In the genomic region with DNA sequence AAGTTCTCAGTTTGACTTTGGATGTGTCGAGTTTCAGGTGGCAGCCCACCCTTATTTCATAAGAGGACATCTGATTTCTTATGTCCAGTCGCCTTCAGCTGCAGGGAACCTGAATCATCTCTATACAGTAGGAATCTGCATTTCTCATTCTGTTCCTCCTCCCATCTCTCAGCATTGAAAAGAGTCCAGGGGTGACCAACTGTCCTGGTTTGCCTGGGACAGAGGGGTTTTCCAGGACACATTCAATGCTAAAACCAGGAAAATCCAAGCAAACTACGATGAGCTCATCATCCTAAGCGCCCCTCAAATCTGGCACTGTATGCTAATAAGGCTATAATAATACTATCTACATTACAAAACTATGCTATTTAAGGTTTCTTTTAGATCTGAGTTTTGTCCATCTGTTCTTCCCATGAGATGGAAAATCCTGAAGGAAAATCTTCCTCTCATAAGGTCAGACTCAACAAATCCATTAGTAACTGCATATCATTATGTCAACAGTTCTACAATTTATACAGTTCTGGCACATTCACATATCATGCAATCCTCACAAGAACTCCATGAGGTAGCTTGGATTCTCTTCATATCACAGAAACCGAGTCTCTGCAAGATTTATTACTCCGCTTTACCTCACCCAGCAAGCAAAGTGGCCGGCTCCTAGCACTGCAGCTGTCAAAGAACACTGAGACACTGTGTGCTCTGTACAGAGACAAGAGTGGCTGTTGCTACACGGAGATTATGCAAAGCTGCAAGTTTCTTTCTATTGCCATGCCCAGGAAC, we compare ENCODE assay signal across 8 cellular contexts. TPM values are rescaled to one million over a fixed set of nuclear protein-coding genes. Genes with fewer than 3 reads are reported as not detected.
DNase-seq lines count a peak whose midpoint lies in the region; ATAC-seq and TF ChIP-seq lines count a peak whose summit lies in the region.

No MANE protein-coding gene starts in this region.

- H2AK5ac ChIP-seq in IMR-90 (ENCODE audit: low read depth, low read length) (no peak overlapping the region; the same call in 1 of the 2 replicates), trophoblast cell (ENCODE audit: low read length) (no peak overlapping the region)

- dilution Hi-C loops in IMR-90 (cut with HindIII; ENCODE audit: low sequenced_read_pairs, unreplicated experiment), result no loop called here

- H2BK12ac ChIP-seq in trophoblast cell (ENCODE audit: low read length), result no peak overlapping the region

- H3K4me2 ChIP-seq in IMR-90 (ENCODE audit: low read depth, low read length), result peak overlapping the region; percentile 7; the same call in 1 of the 2 replicates
- 0 out of 2 replicates have a peak overlapping the region, but pooled peaks have one; percentile 91 for H3K4me2 ChIP-seq in PC-3 (ENCODE audit: low read length)
- no peak overlapping the region for H3K4me2 ChIP-seq in trophoblast cell (ENCODE audit: low read length)

- H2AFZ ChIP-seq in IMR-90 (replicated peaks; ENCODE audit: low read length, poor library complexity) (peak overlapping the region; percentile 10), PC-3 (ENCODE audit: low read length) (no peak overlapping the region), trophoblast cell (ENCODE audit: insufficient read depth, low read length, poor library complexity) (no peak overlapping the region)

- H2BK120ac ChIP-seq in IMR-90 (ENCODE audit: low read depth, low read length) (no peak overlapping the region), trophoblast cell (ENCODE audit: insufficient read depth, low read length, poor library complexity) (no peak overlapping the region)

- in situ Hi-C loops in IMR-90 (cut with MboI; ENCODE audit: low sequenced_read_pairs), result loop anchor here (25.0 kb wide), 1 partner anchor 781 kb away; no protein-coding TSS in a partner anchor

- ATAC-seq in IMR-90 (ENCODE audit: low read depth), result no peak
- no peak for ATAC-seq in PC-3
- no peak for ATAC-seq in GM18511 (IDR thresholded peaks at IDR 0.05; ENCODE audit: unreplicated experiment)

- no TSS peak for BruUV-seq in IMR-90 (replicated peaks; lab: Mats Ljungman, UMichigan)
- no TSS peak for BruUV-seq in PC-3 (replicated peaks; lab: Mats Ljungman, UMichigan)

- H2BK5ac ChIP-seq in IMR-90 (ENCODE audit: low read depth, low read length, poor library complexity, severe bottlenecking), result no peak overlapping the region
- H2BK5ac ChIP-seq in trophoblast cell (ENCODE audit: low read depth, low read length, poor library complexity), result no peak overlapping the region

- no peak overlapping the region for H2BK15ac ChIP-seq in IMR-90 (ENCODE audit: low read depth, low read length)

- H3K9ac ChIP-seq in IMR-90 (ENCODE audit: low read depth, low read length) (no peak overlapping the region), PC-3 (ENCODE audit: low read length) (no peak overlapping the region), trophoblast cell (ENCODE audit: low read length) (no peak overlapping the region)

- H3K23ac ChIP-seq in IMR-90 (ENCODE audit: low read depth, low read length) (no peak overlapping the region), trophoblast cell (ENCODE audit: low read length) (no peak overlapping the region)

- H3K4me3 ChIP-seq in IMR-90 (ENCODE audit: insufficient read depth, low read depth, low read length) (no peak overlapping the region), PC-3 (ENCODE audit: low read length) (no peak overlapping the region), cardiac muscle cell (no peak overlapping the region), prostate gland (peak overlapping the region in 1 of 2 donors; percentile 63), trophoblast cell (ENCODE audit: low read depth, low read length) (no peak overlapping the region)

- TF ChIP-seq POLR2A in IMR-90 (IDR thresholded peaks at IDR 0.05; ENCODE audit: low read depth, low read length), result no peak
- no peak for TF ChIP-seq POLR2A in prostate gland (IDR thresholded peaks at IDR 0.05)

- 20% methylated on average over 1 of the region's 8 CpGs; no CpG with 5 or more reads in 1 of the 2 experiments for WGBS in IMR-90 (ENCODE audit: extremely low coverage in 2 of 2, insufficient read length in 1 of 2), 2 experiments
- WGBS in prostate gland, result 45% methylated on average over 8 of the region's 8 CpGs
- WGBS in trophoblast cell (ENCODE audit: extremely low coverage, insufficient coverage, insufficient read length), result no CpG with 5 or more reads among the region's 8 CpGs

- H3K9me2 ChIP-seq in PC-3 (replicated peaks; ENCODE audit: low read length), result no peaks in the 10 kb centered on the region

- H3K9me3 ChIP-seq in IMR-90 (ENCODE audit: control insufficient read depth, insufficient read depth, low read length) (no peaks in the 10 kb centered on the region), PC-3 (ENCODE audit: low read length) (no peaks in the 10 kb centered on the region), cardiac muscle cell (ENCODE audit: low read depth) (no peaks in the 10 kb centered on the region), prostate gland (no peaks in the 10 kb centered on the region), trophoblast cell (ENCODE audit: insufficient read depth, low read depth, low read length) (no peaks in the 10 kb centered on the region)

- H3K36me3 ChIP-seq in IMR-90 (ENCODE audit: control insufficient read depth, insufficient read depth, low read length), result no peaks in the 10 kb centered on the region
- H3K36me3 ChIP-seq in PC-3 (ENCODE audit: low read depth, low read length), result no peaks in the 10 kb centered on the region
- no peaks in the 10 kb centered on the region for H3K36me3 ChIP-seq in cardiac muscle cell
- H3K36me3 ChIP-seq in prostate gland, result no peaks in the 10 kb centered on the region
- no peaks in the 10 kb centered on the region for H3K36me3 ChIP-seq in trophoblast cell (ENCODE audit: control insufficient read depth in 1 of 2, insufficient read depth in 2 of 2, low read length in 2 of 2)

- H3K27me3 ChIP-seq in IMR-90 (ENCODE audit: control insufficient read depth, insufficient read depth, low read length) (no peaks in the 10 kb centered on the region), PC-3 (ENCODE audit: low read length) (no peaks in the 10 kb centered on the region), cardiac muscle cell (no peaks in the 10 kb centered on the region), prostate gland (replicated peaks; ENCODE audit: insufficient read depth) (no peaks in the 10 kb centered on the region), trophoblast cell (ENCODE audit: insufficient read depth, low read length) (no peaks in the 10 kb centered on the region)

- H3K79me1 ChIP-seq in IMR-90 (ENCODE audit: low read depth in 1 of 2, low read length in 2 of 2) (peaks cover 3 to 12% of the 10 kb centered on the region in 2 experiments; a peak in 1 of 4 replicates), trophoblast cell (ENCODE audit: low read length) (peaks cover 15% of the 10 kb centered on the region)

- H3K9me1 ChIP-seq in IMR-90 (ENCODE audit: insufficient read depth, low read length), result 0 out of 2 replicates have a peak, but pooled peaks cover 2% of the 10 kb centered on the region

- no peak overlapping the region; a peak in 1 of 4 replicates for H4K8ac ChIP-seq in IMR-90 (ENCODE audit: low read depth in 2 of 2, low read length in 2 of 2)
- H4K8ac ChIP-seq in trophoblast cell (ENCODE audit: low read depth, low read length), result no peak overlapping the region

- no peak overlapping the region for H4K5ac ChIP-seq in IMR-90 (ENCODE audit: low read depth, low read length)

- H3K14ac ChIP-seq in IMR-90 (replicated peaks; ENCODE audit: low read depth, low read length) (no peak overlapping the region), trophoblast cell (ENCODE audit: low read length) (no peak overlapping the region)

- H3K18ac ChIP-seq in IMR-90 (ENCODE audit: low read depth, low read length) (no peak overlapping the region), trophoblast cell (ENCODE audit: low read length) (no peak overlapping the region)

- no peaks in the 10 kb centered on the region for H4K20me1 ChIP-seq in IMR-90 (ENCODE audit: insufficient read depth, low read length)
- H4K20me1 ChIP-seq in PC-3 (ENCODE audit: low read length), result no peaks in the 10 kb centered on the region

- no peak for TF ChIP-seq RAD21 in IMR-90 (IDR thresholded peaks at IDR 0.05; ENCODE audit: low read length)

- TF ChIP-seq CTCF in IMR-90 (conservative IDR thresholded peaks at IDR 0.05; ENCODE audit: low read depth, low read length), result no peak
- TF ChIP-seq CTCF in PC-3 (conservative IDR thresholded peaks at IDR 0.05; ENCODE audit: low read depth, low read length), result no peak
- no peak for TF ChIP-seq CTCF in cardiac muscle cell (IDR thresholded peaks at IDR 0.05; ENCODE audit: low read depth, low read length)
- TF ChIP-seq CTCF in prostate gland (IDR thresholded peaks at IDR 0.05), result no peak

- H4K91ac ChIP-seq in IMR-90 (ENCODE audit: insufficient read depth, low read depth, low read length) (no peak overlapping the region), trophoblast cell (ENCODE audit: low read depth, low read length) (no peak overlapping the region)

- no peak for DNase-seq in IMR-90
- DNase-seq in PC-3, result no peak
- DNase-seq in cardiac muscle cell (ENCODE audit: low read depth in 1 of 2, low spot score in 1 of 2), result peak; percentile 41 to 51
- DNase-seq in prostate gland (ENCODE audit: low spot score), result peak; percentile 38
- DNase-seq in trophoblast cell, result no peak
- DNase-seq in EL, result no peak
- DNase-seq in cortex of kidney (lab: John Stamatoyannopoulos, UW), result no peak

- no peak overlapping the region for H3K56ac ChIP-seq in IMR-90 (ENCODE audit: extremely low read depth, insufficient read depth, low read length)

- CTCF ChIA-PET in IMR-90 (lab: Yijun Ruan, JAX) (no interaction called here), PC-3 (lab: Charles Lee) (interaction anchor here (0.5 to 1.5 kb wide), 3 partner anchors 18 to 437 kb away, joined by 5 to 8 read pairs (median 8); no protein-coding TSS in a partner anchor)

- intact Hi-C loops in IMR-90 (cut with micrococcal nuclease), result loop anchor here (5.0 kb wide), 1 partner anchor 79 kb away; no protein-coding TSS in a partner anchor
- intact Hi-C loops in PC-3 (cut with micrococcal nuclease), result loop anchor here (5.0 to 10.0 kb wide), 3 partner anchors 316 to 681 kb away; partner anchors contain the start of gene RPS6KA5
- intact Hi-C loops in prostate gland (cut with DNase I), result loop anchor here (5.0 kb wide), 2 partner anchors 49 to 124 kb away; partner anchors contain the start of genes NRDE2 and PSMC1

- H2AK9ac ChIP-seq in IMR-90 (replicated peaks; ENCODE audit: low read depth, low read length, poor library complexity), result no peak overlapping the region

- H3K79me2 ChIP-seq in PC-3 (ENCODE audit: low read length), result peaks cover 4% of the 10 kb centered on the region; the same call in 1 of the 2 replicates
- H3K79me2 ChIP-seq in trophoblast cell (ENCODE audit: control insufficient read depth, insufficient read depth, low read length, poor library complexity), result peaks cover 11% of the 10 kb centered on the region

- H2BK20ac ChIP-seq in IMR-90 (ENCODE audit: low read depth, low read length), result no peak overlapping the region

- H3K4ac ChIP-seq in IMR-90 (ENCODE audit: low read depth, low read length) (no peak overlapping the region), trophoblast cell (ENCODE audit: low read depth, low read length) (no peak overlapping the region)

- H4K12ac ChIP-seq in trophoblast cell (ENCODE audit: low read depth, low read length), result no peak overlapping the region

- POLR2A ChIA-PET in IMR-90 (lab: Charles Lee; ENCODE audit: unreplicated experiment) (interaction anchor here (0.5 to 0.6 kb wide), 2 partner anchors 14 to 218 kb away, joined by 3 read pairs; no protein-coding TSS in a partner anchor), PC-3 (lab: Charles Lee; ENCODE audit: unreplicated experiment) (interaction anchor here (2.6 kb wide), 1 partner anchor 16 kb away, joined by 9 read pairs; no protein-coding TSS in a partner anchor)

- H3K4me1 ChIP-seq in IMR-90 (ENCODE audit: control insufficient read depth, insufficient read depth, low read length), result peaks cover 13% of the 10 kb centered on the region
- peaks cover 30% of the 10 kb centered on the region for H3K4me1 ChIP-seq in PC-3 (ENCODE audit: insufficient read depth, low read length)
- H3K4me1 ChIP-seq in cardiac muscle cell (ENCODE audit: low read depth), result peaks cover 20% of the 10 kb centered on the region
- H3K4me1 ChIP-seq in prostate gland (replicated peaks), result peaks cover 9% of the 10 kb centered on the region
- peaks cover 8 to 11% of the 10 kb centered on the region in 2 experiments for H3K4me1 ChIP-seq in trophoblast cell (ENCODE audit: control insufficient read depth in 1 of 2, insufficient read depth in 2 of 2, low read length in 2 of 2)

- H3K27ac ChIP-seq in IMR-90 (ENCODE audit: insufficient read depth, low read length) (no peak overlapping the region), PC-3 (ENCODE audit: low read length) (no peak overlapping the region), cardiac muscle cell (no peak overlapping the region), prostate gland (peak overlapping the region; percentile 99 to 100), trophoblast cell (ENCODE audit: low read depth, low read length) (no peak overlapping the region)

- no peaks in the 10 kb centered on the region for H3F3A ChIP-seq in PC-3 (ENCODE audit: low read length, unreplicated experiment)

RNA-seq across cellular contexts. Expression of gene CALM1, which starts 15.6 kb away (rescaled TPM):
- total RNA-seq in IMR-90 (2012; rRNA removed), result 72.9 and 206 TPM in 2 replicates
- 188 and 231 TPM in 2 replicates for polyA plus RNA-seq in IMR-90 (2012; rRNA removed)
- polyA plus RNA-seq in IMR-90 (2012; cell fraction: cytosol; rRNA removed), result 282 and 543 TPM in 2 replicates
- polyA plus RNA-seq in IMR-90 (2012; cell fraction: nucleus; rRNA removed; ENCODE audit: low replicate concordance), result 112 and 173 TPM in 2 replicates
- total RNA-seq in PC-3 (2014; rRNA removed), result 594 and 1,162 TPM in 2 replicates
- 65.6 and 74.6 TPM in 2 replicates for total RNA-seq in cardiac muscle cell
- polyA plus RNA-seq in cardiac muscle cell, result 174 and 236 TPM in 2 replicates
- 100 to 1,000 TPM; 237 to 287 TPM for total RNA-seq in prostate gland
- polyA plus RNA-seq in trophoblast cell (2013), result 518 and 520 TPM in 2 replicates

RNA-seq across cellular contexts. Expression of gene NRDE2, which starts 49.5 kb away (rescaled TPM):
- total RNA-seq in IMR-90 (2012; rRNA removed), result 7.5 and 9.3 TPM in 2 replicates
- 4.0 and 4.5 TPM in 2 replicates for polyA plus RNA-seq in IMR-90 (2012; rRNA removed)
- 1.7 and 3.9 TPM in 2 replicates for polyA plus RNA-seq in IMR-90 (2012; cell fraction: cytosol; rRNA removed)
- 11.3 and 16.3 TPM in 2 replicates for polyA plus RNA-seq in IMR-90 (2012; cell fraction: nucleus; rRNA removed; ENCODE audit: low replicate concordance)
- total RNA-seq in PC-3 (2014; rRNA removed), result 18.3 and 29.5 TPM in 2 replicates
- 6.8 and 13.1 TPM in 2 replicates for total RNA-seq in cardiac muscle cell
- polyA plus RNA-seq in cardiac muscle cell, result 7.9 and 8.7 TPM in 2 replicates
- 10 to 100 TPM; 18.8 to 21.5 TPM for total RNA-seq in prostate gland
- 5.8 and 6.0 TPM in 2 replicates for polyA plus RNA-seq in trophoblast cell (2013)

Comparison
In these comparisons a context has a peak if more than half of its experiments do, and no peak if none do; other contexts are left out.
1. DNase-seq: peak in cardiac muscle cell (2 of 2) and prostate gland (single experiment); none in IMR-90 (single experiment), PC-3 (single experiment), trophoblast cell (0 of 2), EL (single experiment) and cortex of kidney (single experiment).
2. H3K27ac ChIP-seq: peak in prostate gland (2 of 2); none in IMR-90 (single experiment), PC-3 (single experiment), cardiac muscle cell (single experiment) and trophoblast cell (single experiment).